8 cellular contexts compared by ENCODE assay signal in the genomic region with DNA sequence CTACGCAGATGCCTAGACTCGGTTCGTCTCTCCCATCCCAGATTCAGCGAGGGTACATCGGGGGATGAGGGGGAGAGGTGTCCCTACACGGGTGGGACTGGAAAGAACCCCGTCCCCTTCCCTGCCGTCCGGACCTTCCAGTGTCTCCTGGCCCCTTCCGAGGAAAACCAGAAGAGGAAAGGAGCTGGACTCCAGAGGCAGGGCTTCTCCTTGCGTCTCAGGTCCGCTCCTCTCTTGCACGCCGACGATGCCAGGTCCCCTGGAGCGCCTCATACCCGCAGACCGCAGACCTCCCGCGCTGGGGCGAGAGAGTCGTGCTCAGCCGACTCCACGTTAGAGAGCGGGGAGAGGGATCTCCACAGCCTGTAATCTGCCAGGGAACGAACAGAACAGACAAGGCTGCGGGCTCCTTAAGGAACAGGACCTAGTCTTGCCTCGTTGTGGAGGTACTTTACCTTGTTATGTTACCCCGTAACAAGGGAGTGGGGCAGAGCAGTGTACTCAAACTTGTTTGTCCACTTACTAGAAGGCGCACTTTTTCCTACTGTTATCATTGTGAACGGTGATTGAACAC. TPM values are rescaled to one million over a fixed set of nuclear protein-coding genes. Genes with fewer than 3 reads are reported as not detected.
DNase-seq lines count a peak whose midpoint lies in the region; ATAC-seq and TF ChIP-seq lines count a peak whose summit lies in the region.

No MANE protein-coding gene starts in this region.

- H3K79me2 ChIP-seq in OCI-LY3 (ENCODE audit: low read length) (peaks cover 4% of the 10 kb centered on the region), osteoblast (ENCODE audit: insufficient read depth, low read length) (peaks cover 4% of the 10 kb centered on the region)

- ATAC-seq in GM18870 (IDR thresholded peaks at IDR 0.05; ENCODE audit: unreplicated experiment) (peak; percentile 16), HG03196 (IDR thresholded peaks at IDR 0.05; ENCODE audit: unreplicated experiment) (peak; percentile 15)

- H3K9ac ChIP-seq in OCI-LY3 (ENCODE audit: low read length) = peak overlapping the region; percentile 62

- H3K4me3 ChIP-seq in OCI-LY3 (ENCODE audit: low read length) (peak overlapping the region; percentile 95), foreskin fibroblast (ENCODE audit: low read depth in 1 of 2, low read length in 2 of 2) (peak overlapping the region; percentile 66 to 85), osteoblast (ENCODE audit: insufficient read depth, low read length) (peak overlapping the region; percentile 88), urinary bladder (ENCODE audit: low read depth, low read length) (peak overlapping the region; percentile 75)

- TF ChIP-seq CTCF in OCI-LY3 (IDR thresholded peaks at IDR 0.05; ENCODE audit: low read depth, low read length) (no peak), foreskin fibroblast (IDR thresholded peaks at IDR 0.05; ENCODE audit: low read depth, low read length) (no peak), osteoblast (IDR thresholded peaks at IDR 0.05; ENCODE audit: extremely low read depth, low read depth, low read length) (no peak)

- peaks cover 32% of the 10 kb centered on the region for H3K4me1 ChIP-seq in OCI-LY3 (ENCODE audit: low read length)
- H3K4me1 ChIP-seq in osteoblast (ENCODE audit: insufficient read depth, low read length) = peaks cover 10% of the 10 kb centered on the region
- H3K4me1 ChIP-seq in urinary bladder (ENCODE audit: insufficient read depth) = no peaks in the 10 kb centered on the region

- H2AFZ ChIP-seq in OCI-LY3 (ENCODE audit: low read depth, low read length) (peak overlapping the region; percentile 95), osteoblast (ENCODE audit: low read length) (peak overlapping the region; percentile 100)

- H3K36me3 ChIP-seq in OCI-LY3 (replicated peaks; ENCODE audit: low read depth, low read length) (no peaks in the 10 kb centered on the region), osteoblast (ENCODE audit: insufficient read depth, low read length) (no peaks in the 10 kb centered on the region), urinary bladder (ENCODE audit: insufficient read depth) (no peaks in the 10 kb centered on the region)

- no peak overlapping the region for H3K27ac ChIP-seq in OCI-LY3 (ENCODE audit: low read length)
- peak overlapping the region; percentile 66 for H3K27ac ChIP-seq in osteoblast (ENCODE audit: low read depth, low read length)
- H3K27ac ChIP-seq in urinary bladder (ENCODE audit: low read depth) = peak overlapping the region; percentile 96

- H4K20me1 ChIP-seq in OCI-LY3 (ENCODE audit: insufficient read depth, low read length) (no peaks in the 10 kb centered on the region), osteoblast (ENCODE audit: insufficient read depth, low read length) (peaks cover 5% of the 10 kb centered on the region)

- H3K9me3 ChIP-seq in OCI-LY3 (ENCODE audit: insufficient read depth, low read length) (no peaks in the 10 kb centered on the region), osteoblast (ENCODE audit: low read depth, low read length) (no peaks in the 10 kb centered on the region)

- H3K27me3 ChIP-seq in OCI-LY3 (ENCODE audit: low read depth, low read length) (peaks cover 9% of the 10 kb centered on the region; the same call in 1 of the 2 replicates), osteoblast (ENCODE audit: insufficient read depth, low read length) (peaks cover 2% of the 10 kb centered on the region)

- peak overlapping the region; percentile 99 for H3K4me2 ChIP-seq in OCI-LY3 (ENCODE audit: low read length)
- peak overlapping the region; percentile 99 for H3K4me2 ChIP-seq in osteoblast (ENCODE audit: insufficient read depth, low read length)

- WGBS in urinary bladder = under 1% methylated on average over 31 of the region's 31 CpGs

- DNase-seq in AG08396 (ENCODE audit: low spot score) (peak; percentile 84), activated gamma-delta T cell (lab: John Stamatoyannopoulos, UW) (peak; percentile 54), foreskin fibroblast (peak; percentile 76 to 86), osteoblast (ENCODE audit: insufficient read length, low spot score, missing footprints) (peak; percentile 94)

RNA-seq across cellular contexts. Expression of gene IMPDH1, which starts 0.4 kb away (rescaled TPM):
- total RNA-seq in osteoblast = 31.5 and 35.8 TPM in 2 replicates
- total RNA-seq in urinary bladder = 24.7 TPM
- 58.6 TPM for polyA plus RNA-seq in urinary bladder

RNA-seq across cellular contexts. Expression of gene HILPDA, which starts 45.5 kb away (rescaled TPM):
- 10.9 and 13.8 TPM in 2 replicates for total RNA-seq in osteoblast
- total RNA-seq in urinary bladder = 31.8 TPM
- 12.4 TPM for polyA plus RNA-seq in urinary bladder

RNA-seq across cellular contexts. Expression of gene PRRT4, which starts 48.7 kb away (rescaled TPM):
- total RNA-seq in osteoblast = not detected in 2 replicates
- 1.4 TPM for total RNA-seq in urinary bladder
- polyA plus RNA-seq in urinary bladder = 1.3 TPM
